Comparison of ENCODE assay signal across 8 cellular contexts in the genomic region with DNA sequence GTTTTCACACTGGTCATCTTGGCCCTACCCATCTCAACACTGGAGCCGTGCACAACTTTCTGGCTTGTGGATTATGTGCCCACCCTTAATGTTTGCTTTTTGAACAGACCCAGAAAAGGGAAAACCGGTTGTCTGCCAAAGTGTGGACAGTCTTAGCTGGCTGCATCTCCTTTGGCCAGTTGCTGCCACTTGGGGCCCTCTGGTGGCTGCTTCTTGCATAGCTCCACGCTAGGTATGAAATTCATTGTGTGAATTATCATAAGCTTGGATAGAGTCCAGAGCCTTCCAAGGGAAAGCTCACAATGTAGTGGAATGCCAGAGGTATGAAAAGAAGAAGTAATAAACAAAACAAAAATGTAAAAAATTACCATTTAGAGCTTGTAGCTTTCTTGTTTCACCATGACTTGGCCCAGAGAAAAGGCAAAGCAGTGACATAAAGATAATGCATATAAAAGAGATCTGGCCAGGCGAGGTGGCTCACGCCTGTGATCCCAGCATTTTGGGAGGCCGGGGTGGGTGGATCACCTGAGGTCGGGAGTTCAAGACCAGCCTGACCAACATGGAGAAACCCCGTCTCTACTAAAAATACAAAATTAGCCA. TPM values are rescaled to one million over a fixed set of nuclear protein-coding genes. Genes with fewer than 3 reads are reported as not detected.
A peak's percentile ranks its signal among the peaks of the same experiment; 100 is the strongest.
DNase-seq lines count a peak whose midpoint lies in the region; ATAC-seq and TF ChIP-seq lines count a peak whose summit lies in the region.

No MANE protein-coding gene starts in this region.

- peak; percentile 84 for ATAC-seq in DND-41 (ENCODE audit: insufficient read depth, low read depth)
- ATAC-seq in GM19455 (IDR thresholded peaks at IDR 0.05; ENCODE audit: unreplicated experiment): peak; percentile 82
- peak; percentile 56 for ATAC-seq in activated naive CD8-positive, alpha-beta T cell treated with anti-CD3 and anti-CD28 coated beads, Interleukin-2, amount 10 ng/mL, durations not matched to agents 7 days and 5 days (ENCODE audit: low read depth)
- peak; percentile 82 for ATAC-seq in left ventricle myocardium superior
- ATAC-seq in HG03108 (IDR thresholded peaks at IDR 0.05; ENCODE audit: unreplicated experiment): no peak

- in situ Hi-C loops in SK-MEL-5 (cut with HindIII; ENCODE audit: low pct_unique_long_range_greater_than_20kb, low sequenced_read_pairs): no loop called here

- H3K36me3 ChIP-seq in DND-41 (ENCODE audit: insufficient read depth, low read length): no peaks in the 10 kb centered on the region
- H3K36me3 ChIP-seq in sigmoid colon: no peaks in the 10 kb centered on the region

- peaks cover 2% of the 10 kb centered on the region for H3K4me1 Mint-ChIP-seq in activated naive CD8-positive, alpha-beta T cell treated with anti-CD3 and anti-CD28 coated beads, Interleukin-2, amount 10 ng/mL, durations not matched to agents 7 days and 5 days

- no peak overlapping the region for H3K27ac Mint-ChIP-seq in activated naive CD8-positive, alpha-beta T cell treated with anti-CD3 and anti-CD28 coated beads, Interleukin-2, amount 10 ng/mL, durations not matched to agents 7 days and 5 days

- H3K4me1 ChIP-seq in DND-41 (ENCODE audit: insufficient read depth, low read length): no peaks in the 10 kb centered on the region
- H3K4me1 ChIP-seq in sigmoid colon: peaks cover 0 to 12% (median 11%) of the 10 kb centered on the region in 4 donors

- peaks cover 3% of the 10 kb centered on the region for H3K9me3 Mint-ChIP-seq in activated naive CD8-positive, alpha-beta T cell treated with anti-CD3 and anti-CD28 coated beads, Interleukin-2, amount 10 ng/mL, durations not matched to agents 7 days and 5 days

- POLR2A ChIA-PET in activated naive CD8-positive, alpha-beta T cell treated with anti-CD3 and anti-CD28 coated beads, Interleukin-2, amount 10 ng/mL, durations not matched to agents 7 days and 5 days (lab: Charles Lee): no interaction called here

- H3K4me2 ChIP-seq in DND-41 (ENCODE audit: insufficient read depth, low read length): no peak overlapping the region

- 42 to 56% methylated on average over 8 of the region's 8 CpGs for WGBS in sigmoid colon, 2 donors

- no peak for TF ChIP-seq POLR2A in sigmoid colon (IDR thresholded peaks at IDR 0.05)

- TF ChIP-seq CTCF in DND-41 (IDR thresholded peaks at IDR 0.05; ENCODE audit: borderline replicate concordance, extremely low read depth, low read length, poor library complexity, severe bottlenecking) (peak; percentile 88), sigmoid colon (IDR thresholded peaks at IDR 0.05) (peak; percentile 31 to 83 (median 68))

- 0 out of 2 replicates have a peak overlapping the region, but pooled peaks have one; percentile 13 for H2AFZ ChIP-seq in DND-41 (ENCODE audit: low read depth, low read length)

- H3K4me3 ChIP-seq in DND-41 (ENCODE audit: low read depth in 1 of 2, low read length in 2 of 2) (no peak overlapping the region), sigmoid colon (no peak overlapping the region)

- H3K79me2 ChIP-seq in DND-41 (ENCODE audit: insufficient read depth, low read length): no peaks in the 10 kb centered on the region

- no peak overlapping the region for H3K9ac ChIP-seq in DND-41 (ENCODE audit: low read depth, low read length)

- H3K27me3 ChIP-seq in DND-41 (ENCODE audit: insufficient read depth, low read length, poor library complexity) (peaks cover 6% of the 10 kb centered on the region), sigmoid colon (no peaks in the 10 kb centered on the region)

- peaks cover 10% of the 10 kb centered on the region for H3K27me3 Mint-ChIP-seq in activated naive CD8-positive, alpha-beta T cell treated with anti-CD3 and anti-CD28 coated beads, Interleukin-2, amount 10 ng/mL, durations not matched to agents 7 days and 5 days

- no peaks in the 10 kb centered on the region for H4K20me1 ChIP-seq in DND-41 (ENCODE audit: insufficient read depth, low read length)

- H3K27ac ChIP-seq in DND-41 (ENCODE audit: low read length) (no peak overlapping the region), sigmoid colon (no peak overlapping the region)

- intact Hi-C loops in left ventricle myocardium superior (cut with micrococcal nuclease) (no loop called here), sigmoid colon (cut with DNase I) (loop anchor here (10.0 kb wide), 1 partner anchor 191 kb away; no protein-coding TSS in a partner anchor)

- H3K36me3 Mint-ChIP-seq in activated naive CD8-positive, alpha-beta T cell treated with anti-CD3 and anti-CD28 coated beads, Interleukin-2, amount 10 ng/mL, durations not matched to agents 7 days and 5 days: no peaks in the 10 kb centered on the region

- H3K4me3 Mint-ChIP-seq in activated naive CD8-positive, alpha-beta T cell treated with anti-CD3 and anti-CD28 coated beads, Interleukin-2, amount 10 ng/mL, durations not matched to agents 7 days and 5 days: no peak overlapping the region

- DNase-seq in DND-41 (peak; percentile 58), HK-2 (ENCODE audit: unreplicated experiment) (peak; percentile 45), SK-MEL-5 (ENCODE audit: low read depth, low spot score) (peak; percentile 80), left ventricle myocardium superior (peak; percentile 85), sigmoid colon (peak; percentile 80)
- peak; percentile 54 for DNase-seq in activated naive CD8-positive, alpha-beta T cell treated with anti-CD3 and anti-CD28 coated beads, Interleukin-2, amount 10 ng/mL, durations not matched to agents 7 days and 5 days

- no peaks in the 10 kb centered on the region for H3K9me3 ChIP-seq in DND-41 (ENCODE audit: insufficient read depth, low read length, severe bottlenecking)
- peaks cover 0 to 2% (median 0%) of the 10 kb centered on the region in 4 donors for H3K9me3 ChIP-seq in sigmoid colon

- TF ChIP-seq EP300 in sigmoid colon (IDR thresholded peaks at IDR 0.05): no peak

RNA-seq across cellular contexts. Expression of a gene that starts 12.5 kb away (rescaled TPM):
- not detected in 2 replicates for total RNA-seq in SK-MEL-5 (2014; rRNA removed; shearing (Covaris generic))
- not detected in 2 replicates for polyA plus RNA-seq in SK-MEL-5 (2015; cell fraction: cytosol; rRNA removed)
- polyA plus RNA-seq in SK-MEL-5 (2015; cell fraction: nucleus; rRNA removed): not detected in 2 replicates
- total RNA-seq in activated naive CD8-positive, alpha-beta T cell treated with anti-CD3 and anti-CD28 coated beads, Interleukin-2, amount 10 ng/mL, durations not matched to agents 7 days and 5 days: not detected
- not detected for total RNA-seq in left ventricle myocardium superior
- not detected for total RNA-seq in sigmoid colon
- not detected for polyA plus RNA-seq in sigmoid colon

RNA-seq across cellular contexts. Expression of a gene that starts 31.3 kb away (rescaled TPM):
- not detected in 2 replicates for total RNA-seq in SK-MEL-5 (2014; rRNA removed; shearing (Covaris generic))
- not detected in 2 replicates for polyA plus RNA-seq in SK-MEL-5 (2015; cell fraction: cytosol; rRNA removed)
- polyA plus RNA-seq in SK-MEL-5 (2015; cell fraction: nucleus; rRNA removed): not detected in 2 replicates
- total RNA-seq in activated naive CD8-positive, alpha-beta T cell treated with anti-CD3 and anti-CD28 coated beads, Interleukin-2, amount 10 ng/mL, durations not matched to agents 7 days and 5 days: not detected
- total RNA-seq in left ventricle myocardium superior (0.22 TPM), sigmoid colon (not detected)
- polyA plus RNA-seq in sigmoid colon: not detected
